ENCODE assay signal across 32 cellular contexts in genomic region chr9:27359763-27360162, GRCh38.
"Had no signal": no experiment of that assay in that cellular context is flagged by ENCODE, and none has a peak within 500 bp of the region (broad histone marks: within the 10 kb centered on the region; RNA-seq: fewer than 3 reads in every experiment).

No MANE protein-coding gene starts in this region.

- H3K27me3 Mint-ChIP-seq: activated naive CD8-positive, alpha-beta T cell; activated T-helper 17 cell treated with anti-CD3 and anti-CD28 coated beads, Interleukin-2, amount 50 U/mL, for 72 hours; effector memory CD8-positive, alpha-beta T cell; T-helper 17 cell had no signal

- H3K27ac Mint-ChIP-seq: activated CD4-positive, alpha-beta memory T cell treated with anti-CD3 and anti-CD28 coated beads, Interleukin-2, amount 10 ng/mL, durations not matched to agents 7 days and 5 days; activated CD4-positive, alpha-beta T cell treated with anti-CD3 and anti-CD28 coated beads, Interleukin-2, amount 10 ng/mL, durations not matched to agents 7 days and 5 days; activated naive CD8-positive, alpha-beta T cell; activated T-helper 17 cell treated with anti-CD3 and anti-CD28 coated beads, Interleukin-2, amount 50 U/mL, for 72 hours; effector memory CD8-positive, alpha-beta T cell; T-helper 17 cell; T-helper 2 cell treated with Interferon-gamma antibody and Interleukin-4, amounts not matched to agents 5 μg/mL and 100 μg/mL, for 36 hours had no signal

- H3K9me3 Mint-ChIP-seq: activated CD4-positive, alpha-beta memory T cell treated with anti-CD3 and anti-CD28 coated beads, Interleukin-2, amount 10 ng/mL, durations not matched to agents 7 days and 5 days; activated CD4-positive, alpha-beta T cell treated with anti-CD3 and anti-CD28 coated beads, Interleukin-2, amount 10 ng/mL, durations not matched to agents 7 days and 5 days; activated T-cell treated with anti-CD3 and anti-CD28 coated beads, Interleukin-2, amount 50 U/mL, for 4 hours; activated T-helper 17 cell treated with anti-CD3 and anti-CD28 coated beads, Interleukin-2, amount 50 U/mL, for 72 hours; effector memory CD8-positive, alpha-beta T cell; T-helper 2 cell treated with Interferon-gamma antibody and Interleukin-4, amounts not matched to agents 5 μg/mL and 100 μg/mL, for 36 hours had no signal

- ATAC-seq: activated T-cell treated with anti-CD3 and anti-CD28 coated beads, Interleukin-2, amount 50 U/mL, for 4 hours; activated T-helper 17 cell treated with anti-CD3 and anti-CD28 coated beads, Interleukin-2, amount 50 U/mL, for 72 hours; effector memory CD8-positive, alpha-beta T cell; SK-N-SH treated with all-trans-retinoic acid at 6 μM for 48 hours; T-helper 17 cell had no signal

- H3K4me1 Mint-ChIP-seq: activated T-helper 17 cell treated with anti-CD3 and anti-CD28 coated beads, Interleukin-2, amount 50 U/mL, for 72 hours had no signal

- DNase-seq: activated CD4-positive, alpha-beta memory T cell treated with anti-CD3 and anti-CD28 coated beads, Interleukin-2, amount 10 ng/mL, durations not matched to agents 7 days and 5 days; activated CD4-positive, alpha-beta T cell treated with anti-CD3 and anti-CD28 coated beads for 4 hours; activated CD4-positive, alpha-beta T cell treated with anti-CD3 and anti-CD28 coated beads, Interleukin-2, amount 10 ng/mL, durations not matched to agents 7 days and 5 days; activated CD4-positive, alpha-beta T cell treated with anti-CD3 and anti-CD28 coated beads, Interleukin-2, amount 50 U/mL, for 4 hours; activated CD4-positive, CD25-positive, alpha-beta regulatory T cell; activated CD4-positive, CD25-positive, alpha-beta regulatory T cell treated with anti-CD3 and anti-CD28 coated beads, Interleukin-2, amount 50 U/mL, for 72 hours; activated effector memory CD4-positive, alpha-beta T cell treated with Interleukin-2 at 50 U/mL for 16 hours; activated gamma-delta T cell treated with Interleukin-2 at 50 U/mL for 16 hours; activated naive CD4-positive, alpha-beta T cell treated with anti-CD3 and anti-CD28 coated beads, Interleukin-2, amount 50 U/mL, for 16 hours; activated naive CD4-positive, alpha-beta T cell treated with Interleukin-2 at 50 U/mL for 16 hours; activated T-cell treated with anti-CD3 and anti-CD28 coated beads, Interleukin-2, amount 50 U/mL, for 4 hours; amniotic stem cell; anterior cingulate cortex; brain microvascular endothelial cell; caudate nucleus; cortex of kidney; dermis blood vessel endothelial cell; effector CD4-positive, alpha-beta T cell; effector memory CD8-positive, alpha-beta T cell; foreskin fibroblast; T-helper 1 cell; T-helper 17 cell had no signal

- H3K36me3 ChIP-seq: brain microvascular endothelial cell had no signal

- H3K27ac ChIP-seq: brain microvascular endothelial cell, epithelial cell of prostate had no signal

- FAIRE-seq: astrocyte, colon, endometrium, endothelial cell of umbilical vein, frontal cortex had no signal

- H3K4me3 Mint-ChIP-seq: activated CD4-positive, alpha-beta memory T cell treated with anti-CD3 and anti-CD28 coated beads, Interleukin-2, amount 10 ng/mL, durations not matched to agents 7 days and 5 days; activated CD4-positive, alpha-beta T cell treated with anti-CD3 and anti-CD28 coated beads, Interleukin-2, amount 10 ng/mL, durations not matched to agents 7 days and 5 days; activated naive CD8-positive, alpha-beta T cell; activated T-cell treated with anti-CD3 and anti-CD28 coated beads, Interleukin-2, amount 50 U/mL, for 4 hours; activated T-helper 17 cell treated with anti-CD3 and anti-CD28 coated beads, Interleukin-2, amount 50 U/mL, for 72 hours; effector memory CD8-positive, alpha-beta T cell; T-helper 17 cell; T-helper 2 cell treated with Interferon-gamma antibody and Interleukin-4, amounts not matched to agents 5 μg/mL and 100 μg/mL, for 36 hours had no signal

- H3K27me3 ChIP-seq: brain microvascular endothelial cell had no signal
